1 cellular context compared by ENCODE assay signal in the genomic region with DNA sequence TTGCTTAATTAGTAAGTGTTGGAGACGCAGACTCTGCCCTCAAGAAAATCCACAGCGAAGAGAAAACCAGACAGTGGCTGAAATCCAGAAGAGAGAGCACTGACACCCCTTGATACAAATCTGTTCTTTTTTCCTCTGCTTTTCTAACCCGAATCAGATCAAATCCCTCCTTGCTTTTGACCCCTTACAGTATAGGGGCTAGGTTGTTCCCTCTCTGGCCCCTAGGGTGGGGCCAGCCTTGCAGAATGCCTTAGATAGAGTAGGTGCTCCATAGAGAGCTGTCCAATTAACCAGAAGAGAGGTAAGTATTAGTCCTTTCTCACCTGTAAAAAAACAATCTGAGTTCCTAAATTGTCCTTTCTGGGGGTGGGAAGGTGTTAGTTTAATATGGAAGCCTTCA.
TF ChIP-seq lines count a peak whose summit lies in the region.

No MANE protein-coding gene starts in this region.

TF ChIP-seq in GM23338, 12 proteins besides CTCF, POLR2A, EP300 and RAD21 (continued from another document):
- no peak for TF ChIP-seq NANOG (IDR thresholded peaks at IDR 0.05; ENCODE audit: borderline replicate concordance)
- no peak for TF ChIP-seq EZH2phosphoT487 (IDR thresholded peaks at IDR 0.05; ENCODE audit: unreplicated experiment)
